28 cellular contexts compared by ENCODE assay signal in the genomic region with DNA sequence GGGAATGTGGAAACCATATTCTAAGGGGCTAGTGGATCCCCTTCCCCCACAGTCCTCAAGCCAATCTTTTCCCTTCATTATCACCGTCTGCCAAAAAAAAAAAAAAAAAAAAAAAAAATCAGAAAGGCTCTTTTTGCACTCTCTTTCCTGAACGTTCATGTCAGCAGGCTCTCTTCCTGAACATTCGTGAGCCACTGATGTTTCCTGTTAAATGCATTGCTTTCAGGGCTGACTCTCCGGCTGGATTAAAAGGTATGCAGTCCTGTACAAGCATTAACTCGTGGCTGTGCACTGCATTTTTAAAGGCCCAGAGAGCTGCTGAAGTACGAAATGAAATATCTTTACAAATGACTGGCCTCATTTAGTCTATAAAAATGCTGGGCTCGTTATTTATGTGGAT.
"Had no signal": no experiment of that assay in that cellular context is flagged by ENCODE, and none has a peak within 500 bp of the region (broad histone marks: within the 10 kb centered on the region; RNA-seq: fewer than 3 reads in every experiment).

No MANE protein-coding gene starts in this region.

- H3K4me3 Mint-ChIP-seq: immature natural killer cell; memory B cell; naive thymus-derived CD4-positive, alpha-beta T cell; natural killer cell treated with Interleukin-12 subunit alpha and Interleukin-12 subunit beta and Interleukin-15 and Interleukin-18, amount 100 ng/mL, for 72 hours; stimulated activated naive B cell treated with anti-CD40 and anti-IgM and Interleukin-4, amounts not matched to agents 10 μg/mL and 1 μg/mL and 100 μg/mL, for 72 hours had no signal

- H3K9me3 ChIP-seq: mucosa of descending colon, ovary, right atrium auricular region, right lobe of liver, testis, thyroid gland, transverse colon, upper lobe of left lung, vagina had no signal

- H3K27ac Mint-ChIP-seq: immature natural killer cell; memory B cell; naive thymus-derived CD4-positive, alpha-beta T cell; natural killer cell treated with Interleukin-12 subunit alpha and Interleukin-12 subunit beta and Interleukin-15 and Interleukin-18, amount 100 ng/mL, for 72 hours; progenitor cell of endocrine pancreas; stimulated activated naive B cell treated with anti-CD40 and anti-IgM and Interleukin-4, amounts not matched to agents 10 μg/mL and 1 μg/mL and 100 μg/mL, for 72 hours had no signal

- H3K4me3 ChIP-seq: left ventricle myocardium inferior, lung, mucosa of descending colon, ovary, right atrium auricular region, right lobe of liver, smooth muscle cell, stomach, testis, thyroid gland, transverse colon, upper lobe of left lung, vagina had no signal

- H3K27me3 Mint-ChIP-seq: naive thymus-derived CD4-positive, alpha-beta T cell; progenitor cell of endocrine pancreas had no signal

- H3K4me1 ChIP-seq: left ventricle myocardium inferior, right atrium auricular region, right lobe of liver, testis, thyroid gland, transverse colon, upper lobe of left lung had no signal

- ATAC-seq: left colon; mucosa of descending colon; naive thymus-derived CD4-positive, alpha-beta T cell; natural killer cell treated with Interleukin-12 subunit alpha and Interleukin-12 subunit beta and Interleukin-15 and Interleukin-18, amount 100 ng/mL, for 72 hours; stimulated activated naive B cell treated with anti-CD40 and anti-IgM and Interleukin-4, amounts not matched to agents 10 μg/mL and 1 μg/mL and 100 μg/mL, for 72 hours; stimulated activated naive CD8-positive, alpha-beta T cell treated with anti-CD3 and anti-CD28 coated beads, Interleukin-15, Interleukin-2, amounts not matched to agents 100 U/mL and 50 U/mL, for 24 hours had no signal

- H3K27ac ChIP-seq: left ventricle myocardium inferior, ovary, right atrium auricular region, right lobe of liver, stomach, testis, transverse colon, upper lobe of left lung, vagina had no signal

- DNase-seq: hypothalamus; immature natural killer cell; kidney; left colon; left ventricle myocardium inferior; midbrain; mucosa of descending colon; naive thymus-derived CD4-positive, alpha-beta T cell; ovary; right lobe of liver; stimulated activated CD4-positive, alpha-beta T cell treated with anti-CD3 and anti-CD28 coated beads, Interleukin-12 subunit alpha, Interleukin-12 subunit beta, amount 100 ng/mL, for 4 hours; stimulated activated CD4-positive, alpha-beta T cell treated with anti-CD3 and anti-CD28 coated beads, Interleukin-15, amount 100 ng/mL, for 24 hours; stimulated activated CD4-positive, alpha-beta T cell treated with anti-CD3 and anti-CD28 coated beads, Interleukin-2, amount 100 ng/mL, for 24 hours; stimulated activated CD4-positive, alpha-beta T cell treated with anti-CD3 and anti-CD28 coated beads, Interleukin-4, amount 100 ng/mL, for 1 hour; stimulated activated naive B cell treated with anti-CD40 and anti-IgM and Interleukin-4, amounts not matched to agents 10 μg/mL and 1 μg/mL and 100 μg/mL, for 72 hours; stimulated activated naive CD8-positive, alpha-beta T cell treated with anti-CD3 and anti-CD28 coated beads, Interleukin-15, Interleukin-2, amounts not matched to agents 100 U/mL and 50 U/mL, for 24 hours; stomach; testis; transverse colon; upper lobe of left lung had no signal

- H3K4me1 Mint-ChIP-seq: immature natural killer cell; stimulated activated naive B cell treated with anti-CD40 and anti-IgM and Interleukin-4, amounts not matched to agents 10 μg/mL and 1 μg/mL and 100 μg/mL, for 72 hours had no signal

- H3K27me3 ChIP-seq: ovary, right atrium auricular region, right lobe of liver, stomach, testis, thyroid gland, transverse colon, upper lobe of left lung, vagina had no signal

- H3K36me3 ChIP-seq: left ventricle myocardium inferior, ovary, right atrium auricular region, right lobe of liver, stomach, thyroid gland, transverse colon, upper lobe of left lung, vagina had no signal

- H3K36me3 Mint-ChIP-seq: immature natural killer cell had no signal
